Comparison of ENCODE assay signal across 20 cellular contexts in the genomic region with DNA sequence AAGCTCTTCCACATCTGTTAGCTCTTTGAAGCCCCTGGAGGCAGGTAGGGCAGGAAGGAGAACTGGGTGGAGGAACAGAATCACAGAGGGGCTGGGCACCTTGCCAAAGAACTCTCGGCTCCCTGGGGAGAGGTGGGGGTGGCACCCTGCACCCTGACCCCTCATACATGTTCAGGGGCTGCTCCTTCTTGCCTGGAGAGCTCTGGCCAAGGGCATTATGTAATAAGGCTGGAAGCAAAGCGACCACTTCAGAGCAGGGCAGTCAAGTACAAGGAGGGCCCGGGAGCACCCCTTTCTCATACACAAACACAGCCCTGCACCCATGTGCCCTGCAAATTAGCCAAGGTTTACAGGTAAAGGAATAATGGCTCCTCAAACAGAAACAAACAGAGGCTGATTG.
"Had no signal": no experiment of that assay in that cellular context is flagged by ENCODE, and none has a peak within 500 bp of the region (broad histone marks: within the 10 kb centered on the region; RNA-seq: fewer than 3 reads in every experiment).

No MANE protein-coding gene starts in this region.

- DNase-seq: dermis blood vessel endothelial cell; dorsolateral prefrontal cortex; effector CD4-positive, alpha-beta T cell; effector memory CD4-positive, alpha-beta T cell; esophagus squamous epithelium; foreskin fibroblast; foreskin melanocyte; gastrocnemius medialis; glutamatergic neuron; heart right ventricle; hippocampal formation; left cardiac atrium; left lung; left ventricle myocardium superior; lower lobe of right lung; mammary epithelial cell; mesendoderm; mucosa of descending colon; naive B cell had no signal

- H3K27me3 ChIP-seq: esophagus squamous epithelium, gastrocnemius medialis, left lung had no signal

- H3K9me3 ChIP-seq: mucosa of descending colon had no signal

- H3K4me3 ChIP-seq: coronary artery, dorsolateral prefrontal cortex, esophagus squamous epithelium, gastrocnemius medialis, heart right ventricle, left lung, lower lobe of right lung, mucosa of descending colon had no signal

- H3K4me1 ChIP-seq: esophagus squamous epithelium, gastrocnemius medialis, heart right ventricle, left lung, lower lobe of right lung had no signal

- H3K36me3 ChIP-seq: esophagus squamous epithelium, gastrocnemius medialis, heart right ventricle, left lung, lower lobe of right lung had no signal

- H3K27ac ChIP-seq: coronary artery, dorsolateral prefrontal cortex, esophagus squamous epithelium, gastrocnemius medialis, heart right ventricle, left lung, lower lobe of right lung had no signal

- ATAC-seq: gastrocnemius medialis, heart right ventricle, left cardiac atrium, left lung, left ventricle myocardium superior, mucosa of descending colon had no signal
